In genomic region chr18:341102-341501, GRCh38 we compare ENCODE assay signal across 26 cellular contexts.
A peak's percentile ranks its signal among the peaks of the same experiment; 100 is the strongest.
DNase-seq lines count a peak whose midpoint lies in the region; ATAC-seq, FAIRE-seq and TF ChIP-seq lines count a peak whose summit lies in the region.
"Had no signal": no experiment of that assay in that cellular context is flagged by ENCODE, and none has a peak within 500 bp of the region (broad histone marks: within the 10 kb centered on the region; RNA-seq: fewer than 3 reads in every experiment).

No MANE protein-coding gene starts in this region.

- intact Hi-C loops in dendritic cell treated with granulocyte-macrophage colony-stimulating factor and Interleukin-4, amounts not matched to agents 40 ng/mL and 50 ng/mL, for 4 days (cut with micrococcal nuclease): no loop called here
- intact Hi-C loops in pancreas (cut with DNase I): no loop called here
- intact Hi-C loops in sigmoid colon (cut with DNase I): loop anchor here (5.0 kb wide), 2 partner anchors 36 to 116 kb away; no protein-coding TSS in a partner anchor
- intact Hi-C loops in naive thymus-derived CD4-positive, alpha-beta T cell (cut with micrococcal nuclease): no loop called here

- peak overlapping the region; percentile 29 for H3K27ac Mint-ChIP-seq in dendritic cell treated with granulocyte-macrophage colony-stimulating factor and Interleukin-4, amounts not matched to agents 40 ng/mL and 50 ng/mL, for 4 days
- no peak overlapping the region for H3K27ac Mint-ChIP-seq in naive thymus-derived CD4-positive, alpha-beta T cell
- H3K27ac Mint-ChIP-seq: CD4-positive, alpha-beta memory T cell; CD4-positive, CD25-positive, alpha-beta regulatory T cell; CD8-positive, alpha-beta memory T cell had no signal

- POLR2A ChIA-PET in naive thymus-derived CD4-positive, alpha-beta T cell (lab: Charles Lee): no interaction called here

- WGBS in pancreas, 2 donors: 26 to 30% methylated on average over 3 of the region's 3 CpGs
- 61 to 85% methylated on average over 3 of the region's 3 CpGs for WGBS in sigmoid colon, 2 donors

- H3K9me3 ChIP-seq in pancreas: no peaks in the 10 kb centered on the region
- no peaks in the 10 kb centered on the region for H3K9me3 ChIP-seq in sigmoid colon
- H3K9me3 ChIP-seq in effector memory CD4-positive, alpha-beta T cell (ENCODE audit: control insufficient read depth, low read length): no peaks in the 10 kb centered on the region
- no peaks in the 10 kb centered on the region for H3K9me3 ChIP-seq in naive thymus-derived CD4-positive, alpha-beta T cell (ENCODE audit: control insufficient read depth in 2 of 3, low read length in 3 of 3)
- H3K9me3 ChIP-seq: BE2C, BLaER1, Caco-2 had no signal

- H3K4me3 Mint-ChIP-seq in dendritic cell treated with granulocyte-macrophage colony-stimulating factor and Interleukin-4, amounts not matched to agents 40 ng/mL and 50 ng/mL, for 4 days: no peak overlapping the region
- no peak overlapping the region for H3K4me3 Mint-ChIP-seq in naive thymus-derived CD4-positive, alpha-beta T cell
- H3K4me3 Mint-ChIP-seq: CD14-positive monocyte; CD4-positive, alpha-beta memory T cell; CD4-positive, CD25-positive, alpha-beta regulatory T cell; CD8-positive, alpha-beta memory T cell had no signal

- H3K36me3 ChIP-seq in pancreas (no peaks in the 10 kb centered on the region), sigmoid colon (no peaks in the 10 kb centered on the region)
- H3K36me3 ChIP-seq in effector memory CD4-positive, alpha-beta T cell (ENCODE audit: control insufficient read depth, insufficient read depth, low read length): no peaks in the 10 kb centered on the region
- H3K36me3 ChIP-seq in naive thymus-derived CD4-positive, alpha-beta T cell (ENCODE audit: control insufficient read depth in 2 of 3, insufficient read depth in 3 of 3, low read length in 3 of 3): no peaks in the 10 kb centered on the region
- H3K36me3 ChIP-seq: BE2C, BLaER1 had no signal

- FAIRE-seq in pancreas (lab: Jason Lieb, UNC): no peak
- FAIRE-seq: A204.1, D721Med, G401.6, GM12891, GM18507, GM19239 had no signal

- no peak overlapping the region for H3K27ac ChIP-seq in pancreas
- peak overlapping the region in 3 of 4 donors; percentile 63 to 77 (median 71) for H3K27ac ChIP-seq in sigmoid colon
- H3K27ac ChIP-seq in effector memory CD4-positive, alpha-beta T cell (ENCODE audit: insufficient read depth, low read length, poor library complexity, severe bottlenecking): no peak overlapping the region
- H3K27ac ChIP-seq in naive thymus-derived CD4-positive, alpha-beta T cell (ENCODE audit: low read depth, low read length): no peak overlapping the region
- H3K27ac ChIP-seq: BLaER1 had no signal

- H3K4me1 Mint-ChIP-seq in dendritic cell treated with granulocyte-macrophage colony-stimulating factor and Interleukin-4, amounts not matched to agents 40 ng/mL and 50 ng/mL, for 4 days (ENCODE audit: low read depth): peaks cover 67% of the 10 kb centered on the region
- peaks cover 0 to 5% (median 0%) of the 10 kb centered on the region in 7 donors for H3K4me1 Mint-ChIP-seq in naive thymus-derived CD4-positive, alpha-beta T cell
- H3K4me1 Mint-ChIP-seq: CD4-positive, alpha-beta memory T cell; CD4-positive, CD25-positive, alpha-beta regulatory T cell; CD8-positive, alpha-beta memory T cell had no signal

- peaks cover 2% of the 10 kb centered on the region for H3K36me3 Mint-ChIP-seq in dendritic cell treated with granulocyte-macrophage colony-stimulating factor and Interleukin-4, amounts not matched to agents 40 ng/mL and 50 ng/mL, for 4 days (ENCODE audit: low read depth)
- H3K36me3 Mint-ChIP-seq in naive thymus-derived CD4-positive, alpha-beta T cell: no peaks in the 10 kb centered on the region
- H3K36me3 Mint-ChIP-seq: CD4-positive, alpha-beta memory T cell; CD4-positive, CD25-positive, alpha-beta regulatory T cell; CD8-positive, alpha-beta memory T cell had no signal

- ATAC-seq in pancreas (peak in 3 of 4 donors; percentile 55 to 70 (median 63)), GM18861 (IDR thresholded peaks at IDR 0.05; ENCODE audit: unreplicated experiment) (no peak), GM21423 (IDR thresholded peaks at IDR 0.05; ENCODE audit: unreplicated experiment) (no peak)
- no peak for ATAC-seq in naive thymus-derived CD4-positive, alpha-beta T cell

- H3K27me3 Mint-ChIP-seq in dendritic cell treated with granulocyte-macrophage colony-stimulating factor and Interleukin-4, amounts not matched to agents 40 ng/mL and 50 ng/mL, for 4 days: peaks cover 1% of the 10 kb centered on the region
- H3K27me3 Mint-ChIP-seq in naive thymus-derived CD4-positive, alpha-beta T cell: peaks cover 14 to 32% (median 24%) of the 10 kb centered on the region in 5 donors
- H3K27me3 Mint-ChIP-seq: CD4-positive, CD25-positive, alpha-beta regulatory T cell had no signal

- H3K4me3 ChIP-seq in pancreas: no peak overlapping the region
- no peak overlapping the region for H3K4me3 ChIP-seq in sigmoid colon
- no peak overlapping the region for H3K4me3 ChIP-seq in effector memory CD4-positive, alpha-beta T cell (ENCODE audit: insufficient read depth, low read depth, low read length, poor library complexity, severe bottlenecking)
- no peak overlapping the region for H3K4me3 ChIP-seq in naive thymus-derived CD4-positive, alpha-beta T cell (ENCODE audit: low read length)
- H3K4me3 ChIP-seq: BLaER1 had no signal

- no peaks in the 10 kb centered on the region for H3K27me3 ChIP-seq in pancreas
- H3K27me3 ChIP-seq in sigmoid colon: no peaks in the 10 kb centered on the region
- no peaks in the 10 kb centered on the region for H3K27me3 ChIP-seq in effector memory CD4-positive, alpha-beta T cell (replicated peaks; ENCODE audit: control insufficient read depth, insufficient read depth, low read length, poor library complexity, severe bottlenecking)
- H3K27me3 ChIP-seq in naive thymus-derived CD4-positive, alpha-beta T cell (ENCODE audit: control insufficient read depth in 2 of 2, insufficient read depth in 2 of 2, low read length in 2 of 2): no peaks in the 10 kb centered on the region
- H3K27me3 ChIP-seq: BE2C, BLaER1 had no signal

- DNase-seq in pancreas (no peak), sigmoid colon (no peak)
- no peak for DNase-seq in effector memory CD4-positive, alpha-beta T cell
- no peak for DNase-seq in naive thymus-derived CD4-positive, alpha-beta T cell
- DNase-seq: 8988T; ACHN; BE2C; C1 segment of cervical spinal cord; Caco-2; Calu3; CD4-positive, alpha-beta memory T cell; CD4-positive, CD25-positive, alpha-beta regulatory T cell; CD8-positive, alpha-beta memory T cell; DMS79 treated with DMSO at 0.1 percent for 48 hours; GF-D8 had no signal

- TF ChIP-seq POLR2A in sigmoid colon (IDR thresholded peaks at IDR 0.05): no peak

- H3K4me1 ChIP-seq in pancreas (peaks cover 0 to 6% (median 0%) of the 10 kb centered on the region in 3 donors), sigmoid colon (peaks cover 0 to 26% (median 20%) of the 10 kb centered on the region in 4 donors)
- H3K4me1 ChIP-seq in effector memory CD4-positive, alpha-beta T cell (ENCODE audit: control insufficient read depth, insufficient read depth, low read length, poor library complexity, severe bottlenecking): no peaks in the 10 kb centered on the region
- H3K4me1 ChIP-seq in naive thymus-derived CD4-positive, alpha-beta T cell (ENCODE audit: control insufficient read depth in 2 of 2, insufficient read depth in 2 of 2, low read length in 2 of 2): no peaks in the 10 kb centered on the region
- H3K4me1 ChIP-seq: BE2C, BLaER1, Caco-2 had no signal

- TF ChIP-seq EP300 in sigmoid colon (IDR thresholded peaks at IDR 0.05): no peak

- CTCF ChIA-PET in naive thymus-derived CD4-positive, alpha-beta T cell (lab: Charles Lee): no interaction called here

- TF ChIP-seq CTCF in pancreas (IDR thresholded peaks at IDR 0.05) (no peak), sigmoid colon (IDR thresholded peaks at IDR 0.05) (no peak)

- peaks cover 4% of the 10 kb centered on the region for H3K9me3 Mint-ChIP-seq in dendritic cell treated with granulocyte-macrophage colony-stimulating factor and Interleukin-4, amounts not matched to agents 40 ng/mL and 50 ng/mL, for 4 days
- H3K9me3 Mint-ChIP-seq in naive thymus-derived CD4-positive, alpha-beta T cell: no peaks in the 10 kb centered on the region
- H3K9me3 Mint-ChIP-seq: CD8-positive, alpha-beta memory T cell had no signal

Comparison
In these comparisons a context has a peak if more than half of its experiments do, and no peak if none do; other contexts are left out.
1. ATAC-seq: peak in pancreas (3 of 4); none in GM18861 (single experiment), GM21423 (single experiment) and naive thymus-derived CD4-positive, alpha-beta T cell (single experiment).
2. H3K27ac ChIP-seq: peak in sigmoid colon (3 of 4); none in pancreas (0 of 4), effector memory CD4-positive, alpha-beta T cell (single experiment) and naive thymus-derived CD4-positive, alpha-beta T cell (single experiment).